8 cellular contexts compared by ENCODE assay signal in genomic region chr1:159089184-159089791, GRCh38. TPM values are rescaled to one million over a fixed set of nuclear protein-coding genes. Genes with fewer than 3 reads are reported as not detected.
DNase-seq lines count a peak whose midpoint lies in the region; ATAC-seq and TF ChIP-seq lines count a peak whose summit lies in the region.

No MANE protein-coding gene starts in this region.

- H3K4me3 ChIP-seq in GM12864 (ENCODE audit: low read depth, low read length), result no peak overlapping the region
- no peak overlapping the region for H3K4me3 ChIP-seq in WI38 (ENCODE audit: low read depth, low read length)
- H3K4me3 ChIP-seq in lung, result no peak overlapping the region

- H3K27ac ChIP-seq in lung (ENCODE audit: low read depth in 1 of 2, low read length in 1 of 2), result no peak overlapping the region

- no peaks in the 10 kb centered on the region for H3K9me3 ChIP-seq in lung (ENCODE audit: control insufficient read depth in 2 of 2, insufficient read depth in 1 of 2, low read length in 1 of 2)

- WGBS in lung, 2 donors, result 87 to 96% methylated on average over 4 of the region's 4 CpGs

- no peaks in the 10 kb centered on the region for H3K27me3 ChIP-seq in lung (ENCODE audit: control insufficient read depth, insufficient read depth)

- H3K4me1 ChIP-seq in lung (ENCODE audit: control insufficient read depth in 2 of 2, insufficient read depth in 2 of 2, low read length in 2 of 2), result no peaks in the 10 kb centered on the region

- TF ChIP-seq CTCF in GM12864 (IDR thresholded peaks at IDR 0.05; ENCODE audit: low read depth, low read length, missing control alignments) (peak; percentile 84), HFFc6 (IDR thresholded peaks at IDR 0.05) (peak; percentile 85), WI38 (IDR thresholded peaks at IDR 0.05; ENCODE audit: low read depth, low read length) (peak; percentile 49), lung (IDR thresholded peaks at IDR 0.05; ENCODE audit: control extremely low read depth, extremely low read depth) (peak; percentile 28), omental fat pad (IDR thresholded peaks at IDR 0.05) (no peak)

- peaks cover 57% of the 10 kb centered on the region for H3K4me1 Mint-ChIP-seq in HFFc6 (ENCODE audit: low read depth)

- H3K27ac Mint-ChIP-seq in HFFc6, result no peak overlapping the region

- no peaks in the 10 kb centered on the region for H3K27me3 Mint-ChIP-seq in HFFc6 (ENCODE audit: insufficient read depth)

- no peaks in the 10 kb centered on the region for H3K9me3 Mint-ChIP-seq in HFFc6

- H3K4me3 Mint-ChIP-seq in HFFc6, result no peak overlapping the region

- ATAC-seq in lung (ENCODE audit: insufficient read depth, low FRiP score) (no peak), omental fat pad (ENCODE audit: low FRiP score) (no peak), HG03378 (IDR thresholded peaks at IDR 0.05; ENCODE audit: unreplicated experiment) (no peak)

- DNase-seq in GM12864 (ENCODE audit: low read depth) (no peak), HFFc6 (no peak), lung (ENCODE audit: low spot score) (no peak), omental fat pad (ENCODE audit: low spot score) (no peak), medulla oblongata (ENCODE audit: extremely low spot score) (no peak)
- no peak for DNase-seq in stimulated activated CD4-positive, alpha-beta T cell treated with anti-CD3 and anti-CD28 coated beads, Interleukin-4, amount 100 ng/mL, for 4 hours

- no peaks in the 10 kb centered on the region for H3K36me3 Mint-ChIP-seq in HFFc6 (ENCODE audit: low read depth)

- no peaks in the 10 kb centered on the region for H3K36me3 ChIP-seq in lung (ENCODE audit: control insufficient read depth in 2 of 2, insufficient read depth in 2 of 2, low read length in 2 of 2)

RNA-seq across cellular contexts. Expression of gene AIM2, which starts 12.7 kb away (rescaled TPM):
- total RNA-seq in HFFc6 (2021; fragmentation: NEBNext Ultra II Directional; extraction: Animal tissue kit (Norgen Biotek cat#: 25700)), result under 1 TPM in 1 of 6 experiments, not detected in 5; 0.13 TPM
- total RNA-seq in lung, result 1 to 10 TPM in 1 of 2 donors, under 1 TPM in 1; 0.97 to 1.8 TPM
- 1 to 10 TPM in 1 of 2 donors, under 1 TPM in 1; 0.47 to 2.9 TPM for polyA plus RNA-seq in lung
- total RNA-seq in omental fat pad, result 1 to 10 TPM in 2 of 4 donors, under 1 TPM in 2; 0.46 to 5.2 (median 1.2) TPM

Comparison
In these comparisons a context has a peak if more than half of its experiments do, and no peak if none do; other contexts are left out.
1. CTCF ChIP-seq: peak in GM12864 (single experiment), HFFc6 (single experiment), WI38 (single experiment) and lung (single experiment); none in omental fat pad (0 of 3).